Comparison of ENCODE assay signal across 31 cellular contexts in the genomic region with DNA sequence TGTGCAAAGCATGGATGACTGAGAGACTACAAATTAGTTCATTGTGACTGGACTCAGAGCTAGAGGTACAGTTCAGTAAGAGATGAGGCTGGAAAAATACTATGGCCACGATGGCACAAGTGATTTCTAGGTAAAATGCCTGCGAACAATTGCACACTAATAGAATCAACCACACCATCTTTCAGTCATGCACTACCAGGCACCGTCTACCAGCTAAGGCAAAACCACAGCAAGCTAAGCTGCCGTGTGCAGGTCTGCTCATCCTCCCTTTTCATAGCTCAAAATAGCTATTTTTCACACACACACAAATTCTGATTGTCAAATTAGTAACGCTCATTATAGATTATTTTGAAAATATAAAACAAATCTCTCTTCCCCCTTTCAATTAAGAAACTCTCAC. TPM values are rescaled to one million over a fixed set of nuclear protein-coding genes. Genes with fewer than 3 reads are reported as not detected.
DNase-seq lines count a peak whose midpoint lies in the region; ATAC-seq, FAIRE-seq and TF ChIP-seq lines count a peak whose summit lies in the region.
"Had no signal": no experiment of that assay in that cellular context is flagged by ENCODE, and none has a peak within 500 bp of the region (broad histone marks: within the 10 kb centered on the region; RNA-seq: fewer than 3 reads in every experiment).

No MANE protein-coding gene starts in this region.

- H3K9me3 ChIP-seq in BLaER1 (no peaks in the 10 kb centered on the region; the same call in 1 of the 2 replicates), HUES48 (ENCODE audit: control insufficient read depth, insufficient read depth, low read length) (no peaks in the 10 kb centered on the region), GM12878 (replicated peaks; ENCODE audit: control insufficient read depth, insufficient read depth, low read length) (no peaks in the 10 kb centered on the region), keratinocyte (ENCODE audit: control insufficient read depth, low read depth, low read length) (no peaks in the 10 kb centered on the region), aorta (ENCODE audit: control insufficient read depth, low read length) (peaks cover 3% of the 10 kb centered on the region), psoas muscle (no peaks in the 10 kb centered on the region)
- H3K9me3 ChIP-seq: BE2C had no signal

- H3K4me3 ChIP-seq in BLaER1 (no peak overlapping the region), HUES48 (ENCODE audit: low read depth, low read length) (peak overlapping the region; percentile 46), GM12878 (no peak overlapping the region), keratinocyte (ENCODE audit: control insufficient read depth in 2 of 3, extremely low read depth in 1 of 3, insufficient read depth in 2 of 3, low read depth in 1 of 3, low read length in 3 of 3) (no peak overlapping the region), aorta (ENCODE audit: low read length in 2 of 2) (no peak overlapping the region), psoas muscle (no peak overlapping the region)

- dilution Hi-C loops in keratinocyte (cut with MboI; ENCODE audit: extremely low pct_ligation_motif_present, low sequenced_read_pairs), result no loop called here

- ATAC-seq in GM12878 (peak; percentile 51; the same call in 2 of the 3 replicates), aorta (ENCODE audit: low FRiP score) (no peak), psoas muscle (no peak), left lobe of liver (no peak)
- ATAC-seq: Panc1; stimulated activated memory B cell treated with anti-CD40 and anti-IgM and Interleukin-4, amounts not matched to agents 10 μg/mL and 1 μg/mL and 100 μg/mL, for 72 hours had no signal

- H3K9me1 ChIP-seq in keratinocyte (ENCODE audit: control insufficient read depth, extremely low read depth, insufficient read depth, low read length), result no peaks in the 10 kb centered on the region

- POLR2A ChIA-PET in GM12878 (lab: Charles Lee), result no interaction called here

- whole genome bisulfite sequencing in GM12878 (ENCODE audit: insufficient coverage, insufficient replicate concordance, low lambda C conversion rate, missing lambda C conversion rate), result 21% methylated on average over 5 of the region's 5 CpGs
- WGBS in aorta, 2 donors, result 57 to 74% methylated on average over 5 of the region's 5 CpGs
- WGBS in psoas muscle, 3 donors, result 54 to 58% (median 57%) methylated on average over 5 of the region's 5 CpGs

- no peak for DNase-seq in GM12878 (ENCODE audit: low read depth, low spot score)
- no peak for DNase-seq in keratinocyte (ENCODE audit: low read depth, low spot score)
- no peak for DNase-seq in aorta
- no peak for DNase-seq in psoas muscle
- no peak for DNase-seq in NAMALWA (ENCODE audit: low spot score)
- DNase-seq in left lobe of liver (ENCODE audit: low spot score), result no peak
- DNase-seq: ACHN; activated CD4-positive, alpha-beta T cell treated with anti-CD3 and anti-CD28 coated beads, Interleukin-2, amount 10 ng/mL, durations not matched to agents 24 days and 14 days; activated effector memory CD4-positive, alpha-beta T cell treated with anti-CD3 and anti-CD28 coated beads, Interleukin-2, amount 50 U/mL, for 16 hours; activated T-cell treated with anti-CD3 and anti-CD28 coated beads, Interleukin-2, amount 50 U/mL, for 24 hours; anterior cingulate cortex; BE2C; caudate nucleus; cortex of kidney; DND-41; effector memory CD4-positive, alpha-beta T cell; glutamatergic neuron; KBM-7; kidney; naive B cell; NCI-H1105; NCI-H187; SHP77 treated with DMSO at 0.1 percent for 48 hours; substantia nigra; SW 1271; trophoblast cell had no signal

- RAD21 ChIA-PET in GM12878 (lab: Charles Lee; ENCODE audit: unreplicated experiment), result interaction anchor here (1.4 kb wide), 1 partner anchor 78 kb away, joined by 3 read pairs; no protein-coding TSS in a partner anchor

- SMC1A ChIA-PET in GM12878 (lab: Charles Lee; ENCODE audit: uncharacterized antibody, unreplicated experiment), result interaction anchor here (0.8 kb wide), 1 partner anchor 136 kb away, joined by 3 read pairs; no protein-coding TSS in a partner anchor

- TF ChIP-seq CTCF in GM12878 (IDR thresholded peaks at IDR 0.05 in 2 of 3, conservative IDR thresholded peaks at IDR 0.05 in 1 of 3; ENCODE audit: control insufficient read depth in 2 of 3, extremely low read depth in 1 of 3, insufficient read depth in 1 of 3, low read depth in 3 of 3, low read length in 3 of 3), result no peak
- TF ChIP-seq CTCF in keratinocyte (optimal IDR thresholded peaks at IDR 0.05 in 1 of 3, IDR thresholded peaks at IDR 0.05 in 1 of 3, conservative IDR thresholded peaks at IDR 0.05 in 1 of 3; ENCODE audit: extremely low read depth in 1 of 3, insufficient read depth in 2 of 3, low read length in 3 of 3), result no peak
- no peak for TF ChIP-seq CTCF in psoas muscle (IDR thresholded peaks at IDR 0.05)

- peak overlapping the region; percentile 61 for H3K4me2 ChIP-seq in BLaER1
- H3K4me2 ChIP-seq in GM12878 (ENCODE audit: control insufficient read depth, insufficient read depth), result no peak overlapping the region
- peak overlapping the region; percentile 7 for H3K4me2 ChIP-seq in keratinocyte (ENCODE audit: control insufficient read depth, extremely low read depth, insufficient read depth, low read depth, low read length)

- peaks cover 27% of the 10 kb centered on the region for H3K4me1 ChIP-seq in BLaER1
- peaks cover 14% of the 10 kb centered on the region for H3K4me1 ChIP-seq in HUES48 (ENCODE audit: control insufficient read depth, insufficient read depth, low read length)
- no peaks in the 10 kb centered on the region for H3K4me1 ChIP-seq in GM12878 (ENCODE audit: control insufficient read depth, insufficient read depth, low read length)
- no peaks in the 10 kb centered on the region for H3K4me1 ChIP-seq in keratinocyte (ENCODE audit: control insufficient read depth, extremely low read depth, insufficient read depth, low read length)
- H3K4me1 ChIP-seq in aorta (ENCODE audit: control insufficient read depth in 1 of 2, insufficient read depth in 2 of 2, low read length in 2 of 2), result no peaks in the 10 kb centered on the region
- H3K4me1 ChIP-seq in psoas muscle, result no peaks in the 10 kb centered on the region
- H3K4me1 ChIP-seq: BE2C had no signal

- H3K79me2 ChIP-seq in GM12878 (ENCODE audit: control insufficient read depth, insufficient read depth, low read length) (no peaks in the 10 kb centered on the region), keratinocyte (ENCODE audit: control insufficient read depth, insufficient read depth, low read length) (no peaks in the 10 kb centered on the region)

- FAIRE-seq in GM12878 (lab: Jason Lieb, UNC) (no peak), keratinocyte (lab: Jason Lieb, UNC) (no peak)
- FAIRE-seq: GM18507, kidney had no signal

- H3K9ac ChIP-seq in BLaER1, result no peak overlapping the region
- H3K9ac ChIP-seq in HUES48 (ENCODE audit: low read depth, low read length), result no peak overlapping the region
- H3K9ac ChIP-seq in GM12878 (ENCODE audit: control insufficient read depth, insufficient read depth, low read length), result no peak overlapping the region
- no peak overlapping the region for H3K9ac ChIP-seq in keratinocyte (ENCODE audit: control insufficient read depth, extremely low read depth, insufficient read depth, low read length)

- no peak for TF ChIP-seq EP300 in GM12878 (IDR thresholded peaks at IDR 0.05; ENCODE audit: borderline replicate concordance in 1 of 2, control insufficient read depth in 1 of 2, low read depth in 2 of 2, low read length in 2 of 2)

- H3K27ac ChIP-seq in BLaER1 (no peak overlapping the region), HUES48 (ENCODE audit: low read depth, low read length) (no peak overlapping the region), GM12878 (ENCODE audit: control insufficient read depth, insufficient read depth) (no peak overlapping the region), keratinocyte (ENCODE audit: control insufficient read depth, insufficient read depth, low read length) (no peak overlapping the region), aorta (ENCODE audit: low read depth in 1 of 2, low read length in 2 of 2) (no peak overlapping the region), psoas muscle (no peak overlapping the region)

- H3K27me3 ChIP-seq in BLaER1, result no peaks in the 10 kb centered on the region
- H3K27me3 ChIP-seq in HUES48 (ENCODE audit: control insufficient read depth, insufficient read depth, low read length), result peaks cover 74% of the 10 kb centered on the region
- peaks cover 2 to 4% of the 10 kb centered on the region in 2 experiments; a peak in 1 of 4 replicates for H3K27me3 ChIP-seq in GM12878 (replicated peaks in 1 of 2; ENCODE audit: control insufficient read depth in 2 of 2, insufficient read depth in 2 of 2, low read length in 1 of 2)
- peaks cover 32% of the 10 kb centered on the region for H3K27me3 ChIP-seq in keratinocyte (ENCODE audit: control insufficient read depth, extremely low read depth, insufficient read depth, low read length)
- H3K27me3 ChIP-seq in aorta (ENCODE audit: control insufficient read depth in 1 of 2, insufficient read depth in 2 of 2, low read length in 1 of 2), result no peaks in the 10 kb centered on the region
- peaks cover 0 to 57% (median 12%) of the 10 kb centered on the region in 3 donors for H3K27me3 ChIP-seq in psoas muscle (ENCODE audit: insufficient read depth in 3 of 3, low read length in 2 of 3)

- TF ChIP-seq RAD21 in GM12878 (IDR thresholded peaks at IDR 0.05; ENCODE audit: insufficient read depth, low read depth, low read length), result no peak

- H2AFZ ChIP-seq in GM12878 (ENCODE audit: control insufficient read depth, low read depth, low read length) (no peak overlapping the region), keratinocyte (ENCODE audit: control insufficient read depth, low read length) (no peak overlapping the region)

- in situ Hi-C loops in GM12878 (cut with MboI), result no loop called here

- BruUV-seq in GM12878 (replicated peaks; lab: Mats Ljungman, UMichigan), result no TSS peak

- H4K20me1 ChIP-seq in BLaER1 (no peaks in the 10 kb centered on the region), GM12878 (ENCODE audit: control insufficient read depth, insufficient read depth) (no peaks in the 10 kb centered on the region), keratinocyte (ENCODE audit: control insufficient read depth, extremely low read depth, insufficient read depth, low read length) (no peaks in the 10 kb centered on the region)

- CTCF ChIA-PET in GM12878 (lab: Yijun Ruan, JAX), result no interaction called here

- no peak for TF ChIP-seq POLR2A in GM12878 (IDR thresholded peaks at IDR 0.05; ENCODE audit: low read depth, low read length)

- intact Hi-C loops in GM12878 (cut with micrococcal nuclease; ENCODE audit: unreplicated experiment), result no loop called here
- intact Hi-C loops in aorta (cut with DNase I), result no loop called here
- intact Hi-C loops in psoas muscle (cut with DNase I), result no loop called here

- H3K36me3 ChIP-seq in BLaER1 (no peaks in the 10 kb centered on the region), HUES48 (ENCODE audit: control insufficient read depth, insufficient read depth, low read length) (no peaks in the 10 kb centered on the region), GM12878 (ENCODE audit: control insufficient read depth in 2 of 2, insufficient read depth in 2 of 2, low read length in 1 of 2) (no peaks in the 10 kb centered on the region), keratinocyte (ENCODE audit: control insufficient read depth in 2 of 2, extremely low read depth in 1 of 2, insufficient read depth in 2 of 2, low read length in 2 of 2) (no peaks in the 10 kb centered on the region), aorta (ENCODE audit: control insufficient read depth in 1 of 2, insufficient read depth in 2 of 2, low read length in 1 of 2) (no peaks in the 10 kb centered on the region), psoas muscle (ENCODE audit: insufficient read depth in 1 of 2, low read depth in 1 of 2) (no peaks in the 10 kb centered on the region)
- H3K36me3 ChIP-seq: BE2C had no signal

RNA-seq across cellular contexts. Expression of gene MEX3B, which starts 16.7 kb away (rescaled TPM):
- total RNA-seq in GM12878 (2013; cell fraction: nucleolus; rRNA removed), result 0.42 and 0.54 TPM in 2 replicates
- total RNA-seq in GM12878 (2014; rRNA removed) (0.38 and 0.45 TPM in 2 replicates), GM12878 (2014; rRNA removed; fragmentation: Illumina TruSeq; extraction: Trizol) (0.22 and 0.32 TPM in 2 replicates), GM12878 (2021) (0.72 and 0.90 TPM in 2 replicates), aorta (1 to 10 TPM; 1.2 to 2.9 TPM), psoas muscle (1 to 10 TPM; 1.1 to 1.3 (median 1.2) TPM), left lobe of liver (0.43 TPM)
- polyA plus RNA-seq in GM12878 (2011; ENCODE audit: low read depth), result not detected
- polyA plus RNA-seq in GM12878 (2011; rRNA removed) (1.3 and 1.5 TPM in 2 replicates), GM12878 (2014; fragmentation: Illumina TruSeq; extraction: Trizol) (0.22 and 0.28 TPM in 2 replicates), GM12878 (2014; fragmentation: Nextera tagmentation; extraction: Ambion mirVana) (under 1 TPM; 0.02 to 0.22 TPM), GM12878 (2014; rRNA removed) (0.59 and 0.86 TPM in 2 replicates), GM12878 (2016; fragmentation: Nextera tagmentation; extraction: Ambion mirVana) (under 1 TPM; 0.20 to 0.28 TPM), keratinocyte (0.16 to 0.18 TPM (median 0.17 TPM) in 3 replicates), aorta (1 to 10 TPM; 1.3 to 1.7 TPM), psoas muscle (1 to 10 TPM in 1 of 3 donors, under 1 TPM in 2; 0.57 to 1.8 (median 0.62) TPM)
- 1.3 and 2.4 TPM in 2 replicates for polyA plus RNA-seq in GM12878 (2011; cell fraction: cytosol; rRNA removed)
- polyA plus RNA-seq in GM12878 (2011; cell fraction: nucleus; rRNA removed), result 6.5 and 8.8 TPM in 2 replicates
- polyA plus RNA-seq in GM12878 (2012), result 0.07 and 0.34 TPM in 2 replicates
- 0.51 and 1.3 TPM in 2 replicates for polyA minus RNA-seq in GM12878 (2011; rRNA and poly(A)+ RNA removed)
- polyA minus RNA-seq in GM12878 (2011; cell fraction: cytosol; rRNA and poly(A)+ RNA removed), result 0.83 and 1.5 TPM in 2 replicates
- polyA minus RNA-seq in GM12878 (2011; cell fraction: nucleus; rRNA and poly(A)+ RNA removed), result 2.2 and 4.9 TPM in 2 replicates
- 0.87 TPM for polyA plus RNA-seq in keratinocyte (2011; ENCODE audit: low read depth)
- 0.11 and 0.17 TPM in 2 replicates for polyA plus RNA-seq in keratinocyte (2011; cell fraction: cytosol; rRNA removed)
- 0.25 and 0.28 TPM in 2 replicates for polyA plus RNA-seq in keratinocyte (2011; cell fraction: nucleus; rRNA removed)
- polyA plus RNA-seq in keratinocyte (2012; ENCODE audit: low replicate concordance), result 0.31 and 0.54 TPM in 2 replicates
- 0.20 TPM in 1 of 3 replicates, not detected in the others for polyA minus RNA-seq in keratinocyte
- polyA minus RNA-seq in keratinocyte (2011; cell fraction: cytosol; rRNA and poly(A)+ RNA removed), result 1.2 TPM
- polyA minus RNA-seq in keratinocyte (2011; cell fraction: nucleus; rRNA and poly(A)+ RNA removed), result 0.21 and 0.54 TPM in 2 replicates
